Comparison of ENCODE assay signal across 31 cellular contexts in genomic region chr17:29119265-29119664, GRCh38.
"Had no signal": no experiment of that assay in that cellular context is flagged by ENCODE, and none has a peak within 500 bp of the region (broad histone marks: within the 10 kb centered on the region; RNA-seq: fewer than 3 reads in every experiment).

No MANE protein-coding gene starts in this region.

- H3K9me3 Mint-ChIP-seq: activated CD4-positive, alpha-beta T cell treated with anti-CD3 and anti-CD28 coated beads, Interleukin-2, amount 10 ng/mL, durations not matched to agents 24 days and 14 days; activated naive CD8-positive, alpha-beta T cell treated with anti-CD3 and anti-CD28 coated beads for 36 hours had no signal

- H3K4me2 ChIP-seq: PC-9 had no signal

- DNase-seq: activated CD4-positive, alpha-beta T cell treated with anti-CD3 and anti-CD28 coated beads, Interleukin-2, amount 10 ng/mL, durations not matched to agents 24 days and 14 days; activated CD4-positive, alpha-beta T cell treated with anti-CD3 and anti-CD28 coated beads, Interleukin-2, amount 50 U/mL, for 4 hours; activated CD8-positive, alpha-beta memory T cell treated with anti-CD3 and anti-CD28 coated beads for 24 hours; activated CD8-positive, alpha-beta memory T cell treated with anti-CD3 and anti-CD28 coated beads, Interleukin-2, amount 10 ng/mL, durations not matched to agents 7 days and 5 days; activated CD8-positive, alpha-beta memory T cell treated with anti-CD3 and anti-CD28 coated beads, Interleukin-2, amount 50 U/mL, for 48 hours; activated effector memory CD4-positive, alpha-beta T cell treated with anti-CD3 and anti-CD28 coated beads, Interleukin-2, amount 50 U/mL, for 16 hours; activated naive CD4-positive, alpha-beta T cell; activated naive CD4-positive, alpha-beta T cell treated with anti-CD3 and anti-CD28 coated beads, Interleukin-2, amount 50 U/mL, for 16 hours; activated naive CD8-positive, alpha-beta T cell treated with anti-CD3 and anti-CD28 coated beads for 36 hours; activated T-cell treated with anti-CD3 and anti-CD28 coated beads, Interleukin-2, amount 50 U/mL, for 48 hours; amniotic stem cell; aorta; brain microvascular endothelial cell; central memory CD4-positive, alpha-beta T cell; Kasumi-1; KG1; MM.1S; MV-4-11; NCI-H1092; NCI-H1436 treated with DMSO at 0.1 percent for 48 hours; NCI-H1694 treated with DMSO at 0.1 percent for 48 hours; NCI-H2029; NCI-H345; NCI-H524 treated with DMSO at 0.1 percent for 48 hours; NK-92 treated with Interleukin-12 subunit alpha and Interleukin-12 subunit beta, amount 100 ng/mL, for 24 hours; PC-9; T1000; WERI-Rb-1 had no signal

- H3K27me3 Mint-ChIP-seq: activated CD4-positive, alpha-beta T cell treated with anti-CD3 and anti-CD28 coated beads, Interleukin-2, amount 10 ng/mL, durations not matched to agents 24 days and 14 days; activated CD8-positive, alpha-beta memory T cell treated with anti-CD3 and anti-CD28 coated beads, Interleukin-2, amount 10 ng/mL, durations not matched to agents 7 days and 5 days; activated naive CD8-positive, alpha-beta T cell treated with anti-CD3 and anti-CD28 coated beads for 36 hours had no signal

- H3K27me3 ChIP-seq: brain microvascular endothelial cell had no signal

- H3K4me3 ChIP-seq: PC-9, SK-N-MC had no signal

- H3K36me3 ChIP-seq: brain microvascular endothelial cell had no signal

- ATAC-seq: activated CD8-positive, alpha-beta memory T cell treated with anti-CD3 and anti-CD28 coated beads, Interleukin-2, amount 10 ng/mL, durations not matched to agents 7 days and 5 days; Right ventricle myocardium inferior had no signal

- H3K27ac Mint-ChIP-seq: activated CD4-positive, alpha-beta T cell treated with anti-CD3 and anti-CD28 coated beads, Interleukin-2, amount 10 ng/mL, durations not matched to agents 24 days and 14 days; activated CD8-positive, alpha-beta memory T cell treated with anti-CD3 and anti-CD28 coated beads, Interleukin-2, amount 10 ng/mL, durations not matched to agents 7 days and 5 days; activated naive CD8-positive, alpha-beta T cell treated with anti-CD3 and anti-CD28 coated beads for 36 hours had no signal

- H3K27ac ChIP-seq: brain microvascular endothelial cell, PC-9, RWPE1, SK-N-MC, WERI-Rb-1 had no signal

- H3K4me3 Mint-ChIP-seq: activated CD4-positive, alpha-beta T cell treated with anti-CD3 and anti-CD28 coated beads, Interleukin-2, amount 10 ng/mL, durations not matched to agents 24 days and 14 days; activated CD8-positive, alpha-beta memory T cell treated with anti-CD3 and anti-CD28 coated beads, Interleukin-2, amount 10 ng/mL, durations not matched to agents 7 days and 5 days; activated naive CD8-positive, alpha-beta T cell treated with anti-CD3 and anti-CD28 coated beads for 36 hours had no signal

- H2AFZ ChIP-seq: PC-9 had no signal
